In the genomic region with DNA sequence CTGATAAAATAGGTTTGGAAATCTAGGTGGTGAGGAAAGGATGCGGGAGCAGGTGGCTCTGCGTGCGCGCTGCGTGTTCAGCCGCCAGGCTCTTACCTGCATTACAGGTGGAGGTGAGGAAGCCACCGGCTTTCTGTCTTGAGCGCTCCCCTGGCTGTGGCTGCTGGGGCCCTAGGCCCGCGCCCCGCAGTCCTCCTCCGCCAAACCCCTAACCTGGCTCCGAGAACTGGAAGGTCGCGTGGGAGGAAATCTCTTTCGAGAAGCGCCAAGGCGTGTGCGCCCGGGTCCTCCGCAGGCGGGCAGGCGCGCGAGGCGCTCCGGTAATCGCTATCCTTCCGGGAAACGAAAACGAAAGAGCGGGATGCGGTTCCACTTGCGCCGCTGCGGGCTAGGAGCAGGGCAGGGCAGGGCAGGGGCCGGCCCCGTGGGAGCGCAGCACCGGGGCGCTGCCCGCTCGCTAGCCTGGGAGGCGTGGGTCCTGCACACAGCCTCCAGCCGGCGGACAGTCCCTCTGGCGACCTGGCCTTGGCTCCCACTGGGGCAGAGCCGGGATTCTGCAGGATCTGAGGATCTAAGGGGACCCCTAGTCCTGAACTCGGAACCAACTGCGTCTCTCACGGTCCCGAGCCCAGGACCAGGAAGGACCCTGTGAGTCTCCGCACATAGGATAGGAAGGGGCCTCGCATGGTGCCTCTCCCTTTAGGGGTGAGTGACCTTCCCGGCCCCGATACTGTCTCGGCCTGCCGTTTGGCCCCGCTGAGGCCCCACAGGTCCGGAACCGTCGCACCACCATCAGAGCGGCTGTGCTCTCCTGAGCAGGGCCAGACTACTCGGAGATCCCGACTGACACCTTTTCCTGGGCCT, we compare ENCODE assay signal across 9 cellular contexts. TPM values are rescaled to one million over a fixed set of nuclear protein-coding genes. Genes with fewer than 3 reads are reported as not detected.
DNase-seq lines count a peak whose midpoint lies in the region; ATAC-seq and TF ChIP-seq lines count a peak whose summit lies in the region.
"Had no signal": no experiment of that assay in that cellular context is flagged by ENCODE, and none has a peak within 500 bp of the region (broad histone marks: within the 10 kb centered on the region; RNA-seq: fewer than 3 reads in every experiment).

A gene (minus strand): TSS at position 230 of the 864 bp plus-strand sequence. CDS start 128 bp downstream, at position 102.

- intact Hi-C loops in cardiac septum (cut with DNase I) (no loop called here), psoas muscle (cut with DNase I) (no loop called here)

- no peak for TF ChIP-seq CTCF in psoas muscle (IDR thresholded peaks at IDR 0.05)

- DNase-seq in DMS53 (lab: John Stamatoyannopoulos, UW) (peak; percentile 73), NCI-H460 (ENCODE audit: extremely low read depth, low read depth) (peak; percentile 5), cardiac septum (ENCODE audit: low spot score) (peak; percentile 81), psoas muscle (peak in 1 of 2 donors; percentile 25), NCI-H2107 (lab: John Stamatoyannopoulos, UW) (no peak), HuH-7.5 (ENCODE audit: low spot score) (no peak), kidney glomerular epithelial cell (lab: John Stamatoyannopoulos, UW) (no peak)
- peak; percentile 82 for DNase-seq in activated effector memory CD4-positive, alpha-beta T cell treated with anti-CD3 and anti-CD28 coated beads, Interleukin-2, amount 50 U/mL, for 16 hours

- peak; percentile 36 to 75 (median 68) for ATAC-seq in psoas muscle

- peaks cover 0 to 26% (median 9%) of the 10 kb centered on the region in 3 donors for H3K27me3 ChIP-seq in psoas muscle (ENCODE audit: insufficient read depth in 3 of 3, low read length in 2 of 3)

- no peak within 1 kb of the TSS for H3K27ac ChIP-seq in psoas muscle

- WGBS in psoas muscle, 3 donors = 5 to 11% (median 9%) methylated on average over 58 to 63 of the region's 65 CpGs

- no peaks in the 10 kb centered on the region for H3K9me3 ChIP-seq in psoas muscle

- no peaks in the 10 kb centered on the region for H3K36me3 ChIP-seq in psoas muscle (ENCODE audit: insufficient read depth in 1 of 2, low read depth in 1 of 2)

- H3K4me3 ChIP-seq in psoas muscle = peak within 1 kb of the TSS; percentile 70

- H3K4me1 ChIP-seq in psoas muscle = peaks cover 13% of the 10 kb centered on the region

RNA-seq across cellular contexts. Expression of the gene that starts here (rescaled TPM):
- 0.52 and 0.63 TPM in 2 replicates for total RNA-seq in NCI-H460 (2014; rRNA removed; shearing (Covaris generic))
- 0.16 TPM in 1 of 2 replicates, not detected in the other for polyA plus RNA-seq in NCI-H460 (2014; cell fraction: nucleus; rRNA removed)
- 0.13 TPM for total RNA-seq in cardiac septum
- total RNA-seq in psoas muscle = not detected
- under 1 TPM in 2 of 3 donors, not detected in 1; 0.06 to 0.09 TPM for polyA plus RNA-seq in psoas muscle
- total RNA-seq: HT1080 had no signal

Comparison
In these comparisons a context has a peak if more than half of its experiments do, and no peak if none do; other contexts are left out.
1. Peak in DNase-seq in NCI-H460; RNA of the gene not detected or under 1 TPM.
2. Peak in DNase-seq in cardiac septum; RNA of the gene not detected or under 1 TPM.
3. Peak in ATAC-seq and H3K4me3 ChIP-seq in psoas muscle; RNA of the gene not detected or under 1 TPM.
4. DNase-seq: peak in DMS53 (single experiment) and activated effector memory CD4-positive, alpha-beta T cell treated with anti-CD3 and anti-CD28 coated beads, Interleukin-2, amount 50 U/mL, for 16 hours (single experiment); none in NCI-H2107 (single experiment), HuH-7.5 (single experiment) and kidney glomerular epithelial cell (single experiment).